In the genomic region with DNA sequence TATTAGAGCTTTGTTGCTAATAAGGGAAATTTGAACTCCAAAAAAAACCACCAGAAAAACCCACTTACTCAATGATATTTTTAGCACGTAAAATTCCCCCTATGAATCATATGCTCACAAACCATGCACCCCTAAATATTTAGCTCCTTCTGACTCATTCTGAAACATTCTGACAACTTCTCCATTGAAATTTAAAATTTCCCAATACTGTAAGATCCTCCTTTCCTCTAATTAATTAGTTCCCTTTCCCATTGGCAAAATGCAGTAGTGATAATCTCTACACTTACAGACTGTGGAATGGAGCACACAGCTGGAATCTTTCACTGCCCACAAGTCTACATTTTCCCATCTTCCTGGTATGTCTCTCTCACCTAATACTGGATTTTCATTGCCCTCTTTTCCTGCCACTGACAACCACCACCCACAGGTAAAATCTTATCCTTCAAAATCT, we compare ENCODE assay signal across 10 cellular contexts.
DNase-seq lines count a peak whose midpoint lies in the region; ATAC-seq, FAIRE-seq and TF ChIP-seq lines count a peak whose summit lies in the region.
"Had no signal": no experiment of that assay in that cellular context is flagged by ENCODE, and none has a peak within 500 bp of the region (broad histone marks: within the 10 kb centered on the region; RNA-seq: fewer than 3 reads in every experiment).

No MANE protein-coding gene starts in this region.

- no peak for DNase-seq in kidney
- DNase-seq in HT-29 (ENCODE audit: low spot score), result no peak
- DNase-seq in NCI-H510A treated with DMSO at 0.1 percent for 48 hours (lab: John Stamatoyannopoulos, UW), result no peak
- DNase-seq in SHP77 (lab: John Stamatoyannopoulos, UW), result no peak
- DNase-seq: mesendoderm, spleen, T-cell had no signal

- FAIRE-seq in kidney (lab: Jason Lieb, UNC), result peak; percentile 19

- H3K4me1 ChIP-seq in kidney (ENCODE audit: control insufficient read depth in 1 of 2, insufficient read depth in 1 of 2, low read depth in 1 of 2, low read length in 2 of 2), result no peaks in the 10 kb centered on the region

- no peaks in the 10 kb centered on the region for H3K36me3 ChIP-seq in kidney (ENCODE audit: control insufficient read depth in 1 of 2, insufficient read depth in 2 of 2, low read length in 2 of 2)
- H3K36me3 ChIP-seq: spleen had no signal

- ATAC-seq in GM18858 (IDR thresholded peaks at IDR 0.05; ENCODE audit: unreplicated experiment), result peak; percentile 48
- peak; percentile 53 for ATAC-seq in GM21576 (IDR thresholded peaks at IDR 0.05; ENCODE audit: unreplicated experiment)
- ATAC-seq in HG03520 (IDR thresholded peaks at IDR 0.05; ENCODE audit: unreplicated experiment), result peak; percentile 46
- ATAC-seq: T-cell had no signal

- no peak for TF ChIP-seq CTCF in kidney (IDR thresholded peaks at IDR 0.05; ENCODE audit: borderline replicate concordance, extremely low read depth, insufficient read depth)

- no peaks in the 10 kb centered on the region for H3K9me3 ChIP-seq in kidney (ENCODE audit: control insufficient read depth in 1 of 2, low read length in 2 of 2)
- H3K9me3 ChIP-seq: spleen had no signal

- intact Hi-C loops in kidney (cut with DNase I), result no loop called here

- no peak overlapping the region for H3K4me3 ChIP-seq in kidney (ENCODE audit: low read length in 2 of 2)
- H3K4me3 ChIP-seq: spleen had no signal

- H3K9ac ChIP-seq in kidney (ENCODE audit: low read length in 2 of 2), result no peak overlapping the region

- H3K27ac ChIP-seq in kidney (ENCODE audit: low read depth in 2 of 2, low read length in 2 of 2), result no peak overlapping the region
- H3K27ac ChIP-seq: spleen had no signal
